Comparison of ENCODE assay signal across 1 cellular context in genomic region chr13:112638919-112639318, GRCh38.
TF ChIP-seq lines count a peak whose summit lies in the region.

No MANE protein-coding gene starts in this region.

TF ChIP-seq in SK-N-SH, 30 proteins besides CTCF, POLR2A, EP300 and RAD21 (continued from another document):
- TF ChIP-seq USF2 (IDR thresholded peaks at IDR 0.05; ENCODE audit: borderline replicate concordance, low read depth, low read length) (no peak), NFIC (IDR thresholded peaks at IDR 0.05; ENCODE audit: borderline replicate concordance) (no peak), ELF1 (IDR thresholded peaks at IDR 0.05) (no peak), TAF1 (IDR thresholded peaks at IDR 0.05; ENCODE audit: borderline replicate concordance, low read depth, low read length) (no peak), NRF1 (IDR thresholded peaks at IDR 0.05; ENCODE audit: low read depth, low read length) (no peak), FOXJ3 (CRISPR knock-in tag; IDR thresholded peaks at IDR 0.05) (no peak), EZH2phosphoT487 (IDR thresholded peaks at IDR 0.05; ENCODE audit: borderline replicate concordance, low read depth) (no peak), RCOR1 (IDR thresholded peaks at IDR 0.05; ENCODE audit: low read length) (no peak), MAX (IDR thresholded peaks at IDR 0.05; ENCODE audit: low read depth) (no peak), SIN3A (IDR thresholded peaks at IDR 0.05; ENCODE audit: borderline replicate concordance, low read depth, low read length) (no peak)
